8 cellular contexts compared by ENCODE assay signal in the genomic region with DNA sequence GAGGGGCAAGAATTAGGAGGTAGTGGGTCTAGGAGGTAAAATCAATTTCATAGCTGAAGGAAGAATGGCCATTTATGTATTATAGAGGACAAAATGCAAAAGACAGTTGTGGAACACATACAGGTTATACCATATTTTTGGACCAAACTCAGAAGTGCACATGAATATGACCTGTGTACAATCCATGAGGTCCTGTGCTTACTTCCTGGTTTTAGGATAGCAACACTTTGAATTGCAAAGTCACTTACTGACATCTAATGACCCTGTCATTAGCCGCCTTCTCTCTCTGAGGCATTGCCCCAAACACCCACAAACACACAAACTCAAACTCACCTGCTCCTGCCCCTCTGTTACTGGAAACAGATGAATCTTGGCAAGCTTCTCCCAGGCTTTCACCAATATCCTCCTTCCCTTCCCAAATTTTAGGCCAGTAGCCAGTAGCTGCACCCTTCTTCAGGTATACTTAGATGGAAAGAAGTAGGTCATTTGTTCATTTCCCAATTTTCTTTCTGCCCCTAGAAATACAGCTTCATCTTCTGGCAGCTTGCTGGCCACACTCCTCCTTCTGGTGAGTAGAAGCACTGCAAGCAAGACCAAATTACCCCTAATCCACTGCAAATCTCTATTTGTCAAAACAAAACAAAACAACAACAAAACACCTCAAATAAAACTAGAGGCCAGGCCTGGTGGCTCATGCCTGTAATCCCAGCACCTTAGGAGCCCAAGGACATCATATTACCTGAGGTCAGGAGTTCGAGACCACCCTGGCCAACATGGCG. TPM values are rescaled to one million over a fixed set of nuclear protein-coding genes. Genes with fewer than 3 reads are reported as not detected.
DNase-seq lines count a peak whose midpoint lies in the region; ATAC-seq and TF ChIP-seq lines count a peak whose summit lies in the region.

No MANE protein-coding gene starts in this region.

- no peak overlapping the region for H3K4me3 Mint-ChIP-seq in activated CD8-positive, alpha-beta T cell treated with anti-CD3 and anti-CD28 coated beads, Interleukin-2, amount 10 ng/mL, durations not matched to agents 7 days and 5 days

- DNase-seq in BE2C (peak; percentile 8), iris pigment epithelial cell (ENCODE audit: low read depth) (peak; percentile 68), COLO668 (lab: John Stamatoyannopoulos, UW; ENCODE audit: unreplicated experiment) (no peak), occipital lobe (lab: John Stamatoyannopoulos, UW) (no peak)
- peak; percentile 33 for DNase-seq in activated CD8-positive, alpha-beta T cell treated with anti-CD3 and anti-CD28 coated beads, Interleukin-2, amount 10 ng/mL, durations not matched to agents 7 days and 5 days
- DNase-seq in activated effector memory CD4-positive, alpha-beta T cell treated with anti-CD3 and anti-CD28 coated beads, Interleukin-2, amount 50 U/mL, for 16 hours = no peak

- peak; percentile 83 for ATAC-seq in HG03175 (IDR thresholded peaks at IDR 0.05; ENCODE audit: unreplicated experiment)
- peak; percentile 47 for ATAC-seq in activated CD8-positive, alpha-beta T cell treated with anti-CD3 and anti-CD28 coated beads, Interleukin-2, amount 10 ng/mL, durations not matched to agents 7 days and 5 days

- POLR2A ChIA-PET in activated CD8-positive, alpha-beta T cell treated with anti-CD3 and anti-CD28 coated beads, Interleukin-2, amount 10 ng/mL, durations not matched to agents 7 days and 5 days (lab: Charles Lee) = interaction anchor here (1.2 kb wide), 1 partner anchor 14 kb away, joined by 3 read pairs; a partner anchor contains a TSS

- H3K4me3 ChIP-seq in BE2C (ENCODE audit: low read depth, low read length) = no peak overlapping the region

- no peaks in the 10 kb centered on the region for H3K36me3 ChIP-seq in BE2C

- peaks cover 25% of the 10 kb centered on the region for H3K27me3 Mint-ChIP-seq in activated CD8-positive, alpha-beta T cell treated with anti-CD3 and anti-CD28 coated beads, Interleukin-2, amount 10 ng/mL, durations not matched to agents 7 days and 5 days (ENCODE audit: low read depth)

- H3K4me1 Mint-ChIP-seq in activated CD8-positive, alpha-beta T cell treated with anti-CD3 and anti-CD28 coated beads, Interleukin-2, amount 10 ng/mL, durations not matched to agents 7 days and 5 days (ENCODE audit: low read depth) = no peaks in the 10 kb centered on the region

- peak; percentile 68 for TF ChIP-seq CTCF in BE2C (IDR thresholded peaks at IDR 0.05; ENCODE audit: low read depth, low read length)
- peak; percentile 79 for TF ChIP-seq CTCF in GM12873 (IDR thresholded peaks at IDR 0.05; ENCODE audit: insufficient read depth, low read depth, low read length, missing control alignments)

- no peak overlapping the region for H3K27ac Mint-ChIP-seq in activated CD8-positive, alpha-beta T cell treated with anti-CD3 and anti-CD28 coated beads, Interleukin-2, amount 10 ng/mL, durations not matched to agents 7 days and 5 days

- no peaks in the 10 kb centered on the region for H3K27me3 ChIP-seq in BE2C

- H3K4me1 ChIP-seq in BE2C = no peaks in the 10 kb centered on the region

- no peaks in the 10 kb centered on the region for H3K36me3 Mint-ChIP-seq in activated CD8-positive, alpha-beta T cell treated with anti-CD3 and anti-CD28 coated beads, Interleukin-2, amount 10 ng/mL, durations not matched to agents 7 days and 5 days (ENCODE audit: low read depth)

- H3K9me3 ChIP-seq in BE2C = no peaks in the 10 kb centered on the region

- H3K9me3 Mint-ChIP-seq in activated CD8-positive, alpha-beta T cell treated with anti-CD3 and anti-CD28 coated beads, Interleukin-2, amount 10 ng/mL, durations not matched to agents 7 days and 5 days (ENCODE audit: insufficient read depth) = no peaks in the 10 kb centered on the region

- CTCF ChIA-PET in activated CD8-positive, alpha-beta T cell treated with anti-CD3 and anti-CD28 coated beads, Interleukin-2, amount 10 ng/mL, durations not matched to agents 7 days and 5 days (lab: Charles Lee) = interaction anchor here (0.6 to 7.2 kb wide), 28 partner anchors 10 to 821 kb away, joined by 3 to 91 read pairs (median 4); a partner anchor contains a TSS

RNA-seq across cellular contexts. Expression of a gene that starts 13.7 kb away (rescaled TPM):
- 400 TPM for polyA plus RNA-seq in BE2C (2012; ENCODE audit: insufficient read depth, insufficient read length, low read depth)
- 100 to 1,000 TPM; 816 to 821 TPM for total RNA-seq in activated CD8-positive, alpha-beta T cell treated with anti-CD3 and anti-CD28 coated beads, Interleukin-2, amount 10 ng/mL, durations not matched to agents 7 days and 5 days
- 1,360 TPM for total RNA-seq in occipital lobe

RNA-seq across cellular contexts. Expression of a gene that starts 33.3 kb away (rescaled TPM):
- polyA plus RNA-seq in BE2C (2012; ENCODE audit: insufficient read depth, insufficient read length, low read depth) = 2.2 TPM
- total RNA-seq in activated CD8-positive, alpha-beta T cell treated with anti-CD3 and anti-CD28 coated beads, Interleukin-2, amount 10 ng/mL, durations not matched to agents 7 days and 5 days = under 1 TPM; 0.13 to 0.21 TPM
- 76.0 TPM for total RNA-seq in occipital lobe

Comparison
In these comparisons a context has a peak if more than half of its experiments do, and no peak if none do; other contexts are left out.
1. DNase-seq: peak in BE2C (single experiment), activated CD8-positive, alpha-beta T cell treated with anti-CD3 and anti-CD28 coated beads, Interleukin-2, amount 10 ng/mL, durations not matched to agents 7 days and 5 days (single experiment) and iris pigment epithelial cell (single experiment); none in COLO668 (single experiment), activated effector memory CD4-positive, alpha-beta T cell treated with anti-CD3 and anti-CD28 coated beads, Interleukin-2, amount 50 U/mL, for 16 hours (single experiment) and occipital lobe (single experiment).
2. RNA of a gene that starts 33.3 kb away (total RNA-seq): 76.0 TPM in occipital lobe (single experiment); 0.13 to 0.21 TPM in activated CD8-positive, alpha-beta T cell treated with anti-CD3 and anti-CD28 coated beads, Interleukin-2, amount 10 ng/mL, durations not matched to agents 7 days and 5 days; every median in the first group is over 10 times any median in the second.